16 cellular contexts compared by ENCODE assay signal in the genomic region with DNA sequence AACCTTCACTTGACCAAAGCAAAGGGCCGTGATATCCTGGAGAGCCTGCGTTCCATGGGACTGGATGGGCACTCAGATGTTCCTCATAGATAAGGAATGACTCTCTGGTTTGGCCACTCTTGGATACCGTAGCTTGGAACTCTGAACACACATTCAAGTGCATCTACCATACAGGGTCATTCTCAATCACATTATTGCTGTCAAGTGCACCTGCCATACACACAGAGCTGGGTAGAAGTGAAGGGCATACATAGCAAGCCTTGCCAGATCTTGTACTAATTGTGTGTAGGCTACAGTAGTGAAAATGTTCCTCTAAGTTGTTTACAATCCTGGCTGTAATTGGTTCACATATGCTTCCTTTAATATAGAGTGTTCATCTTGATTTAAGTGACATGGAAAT.
"Had no signal": no experiment of that assay in that cellular context is flagged by ENCODE, and none has a peak within 500 bp of the region (broad histone marks: within the 10 kb centered on the region; RNA-seq: fewer than 3 reads in every experiment).

No MANE protein-coding gene starts in this region.

- H3K4me3 ChIP-seq: cardiac muscle cell, dorsolateral prefrontal cortex, hepatocyte, ovary, stomach, testis, uterus had no signal

- DNase-seq: activated CD4-positive, alpha-beta T cell treated with anti-CD3 and anti-CD28 coated beads, Interleukin-2, amount 50 U/mL, for 48 hours; activated CD8-positive, alpha-beta memory T cell treated with anti-CD3 and anti-CD28 coated beads, Interleukin-2, amount 10 ng/mL, durations not matched to agents 7 days and 5 days; activated naive CD4-positive, alpha-beta T cell treated with anti-CD3 and anti-CD28 coated beads, Interleukin-2, amount 10 ng/mL, durations not matched to agents 7 days and 5 days; activated T-cell treated with anti-CD3 and anti-CD28 coated beads, Interleukin-2, amount 50 U/mL, for 24 hours; dorsolateral prefrontal cortex; islet precursor cell; mammary epithelial cell; naive thymus-derived CD4-positive, alpha-beta T cell; ovary; stomach; testis; uterus had no signal

- H3K27me3 ChIP-seq: cardiac muscle cell, dorsolateral prefrontal cortex, hepatocyte, ovary, stomach, testis, uterus had no signal

- H3K27ac ChIP-seq: cardiac muscle cell, dorsolateral prefrontal cortex, hepatocyte, ovary, stomach, testis, uterus, VCaP had no signal

- H3K36me3 ChIP-seq: cardiac muscle cell, ovary, uterus had no signal

- H3K9me3 ChIP-seq: ovary, stomach, testis, uterus had no signal

- H3K4me1 ChIP-seq: testis, uterus had no signal

- ATAC-seq: activated CD8-positive, alpha-beta memory T cell treated with anti-CD3 and anti-CD28 coated beads, Interleukin-2, amount 10 ng/mL, durations not matched to agents 7 days and 5 days; left lobe of liver; naive thymus-derived CD4-positive, alpha-beta T cell had no signal
